In the genomic region with DNA sequence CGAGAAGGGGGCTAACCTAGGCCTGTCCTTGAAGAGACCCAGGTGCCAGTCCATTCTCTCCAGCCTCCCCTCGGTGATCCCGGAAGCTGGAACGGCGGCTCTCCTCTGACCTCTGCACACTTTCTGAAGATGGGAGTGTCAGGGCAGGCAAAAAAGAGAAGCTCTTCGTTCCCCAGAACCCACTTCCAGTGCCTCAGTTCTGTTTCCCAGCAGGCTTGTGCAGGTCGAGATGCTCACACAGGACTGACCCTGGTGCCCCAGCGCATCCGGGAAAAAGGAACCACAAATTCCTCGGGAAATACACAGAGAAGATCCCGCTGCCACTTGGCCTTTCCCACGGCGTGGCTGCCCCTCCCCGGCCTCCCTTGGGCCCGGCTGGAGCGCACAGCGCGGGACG, we compare ENCODE assay signal across 8 cellular contexts. TPM values are rescaled to one million over a fixed set of nuclear protein-coding genes. Genes with fewer than 3 reads are reported as not detected.
A peak's percentile ranks its signal among the peaks of the same experiment; 100 is the strongest.
DNase-seq lines count a peak whose midpoint lies in the region; ATAC-seq lines count a peak whose summit lies in the region.

No MANE protein-coding gene starts in this region.

- intact Hi-C loops in activated T-helper 2 cell treated with anti-CD3 and anti-CD28 coated beads, Interferon-gamma antibody, Interleukin-2, Interleukin-4, amounts not matched to agents 10 μg/mL and 5 μg/mL and 100 μg/mL, durations not matched to agents 14 hours and 24 hours and 36 hours (cut with micrococcal nuclease): no loop called here

- ATAC-seq in stimulated activated naive B cell treated with anti-CD40 and anti-IgM and Interleukin-4, amounts not matched to agents 10 μg/mL and 1 μg/mL and 100 μg/mL, for 72 hours (replicated peaks): no peak
- no peak for ATAC-seq in HG02610 (IDR thresholded peaks at IDR 0.05; ENCODE audit: unreplicated experiment)

- DNase-seq in activated CD4-positive, alpha-beta T cell treated with anti-CD3 and anti-CD28 coated beads, Interleukin-2, amount 10 ng/mL, durations not matched to agents 7 days and 5 days: no peak
- DNase-seq in activated CD4-positive, alpha-beta T cell treated with anti-CD3 and anti-CD28 coated beads, Interleukin-2, amount 50 U/mL, for 4 hours: no peak
- DNase-seq in activated T-helper 2 cell treated with anti-CD3 and anti-CD28 coated beads, Interferon-gamma antibody, Interleukin-2, Interleukin-4, amounts not matched to agents 10 μg/mL and 5 μg/mL and 100 μg/mL, durations not matched to agents 14 hours and 24 hours and 36 hours (ENCODE audit: low spot score): no peak
- no peak for DNase-seq in stimulated activated naive B cell treated with anti-CD40 and anti-IgM and Interleukin-4, amounts not matched to agents 10 μg/mL and 1 μg/mL and 100 μg/mL, for 72 hours
- DNase-seq in activated CD4-positive, CD25-positive, alpha-beta regulatory T cell (lab: John Stamatoyannopoulos, UW): no peak
- DNase-seq in DMS153 treated with DMSO at 0.1 percent for 48 hours (lab: John Stamatoyannopoulos, UW; ENCODE audit: unreplicated experiment): no peak

- H3K9me3 Mint-ChIP-seq in activated CD4-positive, alpha-beta T cell treated with anti-CD3 and anti-CD28 coated beads, Interleukin-2, amount 10 ng/mL, durations not matched to agents 7 days and 5 days: no peaks in the 10 kb centered on the region
- H3K9me3 Mint-ChIP-seq in activated T-helper 2 cell treated with anti-CD3 and anti-CD28 coated beads, Interferon-gamma antibody, Interleukin-2, Interleukin-4, amounts not matched to agents 10 μg/mL and 5 μg/mL and 100 μg/mL, durations not matched to agents 14 hours and 24 hours and 36 hours: no peaks in the 10 kb centered on the region
- peaks cover 0 to 3% of the 10 kb centered on the region in 2 donors for H3K9me3 Mint-ChIP-seq in stimulated activated naive B cell treated with anti-CD40 and anti-IgM and Interleukin-4, amounts not matched to agents 10 μg/mL and 1 μg/mL and 100 μg/mL, for 72 hours

- POLR2A ChIA-PET in activated CD4-positive, alpha-beta T cell treated with anti-CD3 and anti-CD28 coated beads, Interleukin-2, amount 10 ng/mL, durations not matched to agents 7 days and 5 days (lab: Charles Lee): no interaction called here

- peaks cover 19% of the 10 kb centered on the region for H3K4me1 Mint-ChIP-seq in activated CD4-positive, alpha-beta T cell treated with anti-CD3 and anti-CD28 coated beads, Interleukin-2, amount 10 ng/mL, durations not matched to agents 7 days and 5 days
- peaks cover 13% of the 10 kb centered on the region for H3K4me1 Mint-ChIP-seq in activated T-helper 2 cell treated with anti-CD3 and anti-CD28 coated beads, Interferon-gamma antibody, Interleukin-2, Interleukin-4, amounts not matched to agents 10 μg/mL and 5 μg/mL and 100 μg/mL, durations not matched to agents 14 hours and 24 hours and 36 hours (ENCODE audit: low read depth)
- peaks cover 17 to 30% of the 10 kb centered on the region in 2 donors for H3K4me1 Mint-ChIP-seq in stimulated activated naive B cell treated with anti-CD40 and anti-IgM and Interleukin-4, amounts not matched to agents 10 μg/mL and 1 μg/mL and 100 μg/mL, for 72 hours

- peaks cover 8% of the 10 kb centered on the region for H3K27me3 Mint-ChIP-seq in activated CD4-positive, alpha-beta T cell treated with anti-CD3 and anti-CD28 coated beads, Interleukin-2, amount 10 ng/mL, durations not matched to agents 7 days and 5 days
- no peaks in the 10 kb centered on the region for H3K27me3 Mint-ChIP-seq in activated T-helper 2 cell treated with anti-CD3 and anti-CD28 coated beads, Interferon-gamma antibody, Interleukin-2, Interleukin-4, amounts not matched to agents 10 μg/mL and 5 μg/mL and 100 μg/mL, durations not matched to agents 14 hours and 24 hours and 36 hours (ENCODE audit: low read depth)
- H3K27me3 Mint-ChIP-seq in stimulated activated naive B cell treated with anti-CD40 and anti-IgM and Interleukin-4, amounts not matched to agents 10 μg/mL and 1 μg/mL and 100 μg/mL, for 72 hours: no peaks in the 10 kb centered on the region

- peak overlapping the region; percentile 73 for H3K4me3 Mint-ChIP-seq in activated CD4-positive, alpha-beta T cell treated with anti-CD3 and anti-CD28 coated beads, Interleukin-2, amount 10 ng/mL, durations not matched to agents 7 days and 5 days
- peak overlapping the region; percentile 79 for H3K4me3 Mint-ChIP-seq in activated T-helper 2 cell treated with anti-CD3 and anti-CD28 coated beads, Interferon-gamma antibody, Interleukin-2, Interleukin-4, amounts not matched to agents 10 μg/mL and 5 μg/mL and 100 μg/mL, durations not matched to agents 14 hours and 24 hours and 36 hours (ENCODE audit: low read depth)
- H3K4me3 Mint-ChIP-seq in stimulated activated naive B cell treated with anti-CD40 and anti-IgM and Interleukin-4, amounts not matched to agents 10 μg/mL and 1 μg/mL and 100 μg/mL, for 72 hours: peak overlapping the region; percentile 81 to 86

- CTCF ChIA-PET in activated CD4-positive, alpha-beta T cell treated with anti-CD3 and anti-CD28 coated beads, Interleukin-2, amount 10 ng/mL, durations not matched to agents 7 days and 5 days (lab: Charles Lee): interaction anchor here (2.1 to 4.6 kb wide), 2 partner anchors 13 to 18 kb away, joined by 7 to 32 read pairs; a partner anchor contains a TSS

- peak overlapping the region; percentile 56 for H3K4me3 ChIP-seq in iPS-11a (ENCODE audit: low read depth, low read length)

- H3K27ac Mint-ChIP-seq in activated CD4-positive, alpha-beta T cell treated with anti-CD3 and anti-CD28 coated beads, Interleukin-2, amount 10 ng/mL, durations not matched to agents 7 days and 5 days: peak overlapping the region; percentile 72
- no peak overlapping the region for H3K27ac Mint-ChIP-seq in activated T-helper 2 cell treated with anti-CD3 and anti-CD28 coated beads, Interferon-gamma antibody, Interleukin-2, Interleukin-4, amounts not matched to agents 10 μg/mL and 5 μg/mL and 100 μg/mL, durations not matched to agents 14 hours and 24 hours and 36 hours
- H3K27ac Mint-ChIP-seq in stimulated activated naive B cell treated with anti-CD40 and anti-IgM and Interleukin-4, amounts not matched to agents 10 μg/mL and 1 μg/mL and 100 μg/mL, for 72 hours: no peak overlapping the region

- H3K36me3 Mint-ChIP-seq in activated CD4-positive, alpha-beta T cell treated with anti-CD3 and anti-CD28 coated beads, Interleukin-2, amount 10 ng/mL, durations not matched to agents 7 days and 5 days (ENCODE audit: low read depth): no peaks in the 10 kb centered on the region
- peaks cover 8% of the 10 kb centered on the region for H3K36me3 Mint-ChIP-seq in activated T-helper 2 cell treated with anti-CD3 and anti-CD28 coated beads, Interferon-gamma antibody, Interleukin-2, Interleukin-4, amounts not matched to agents 10 μg/mL and 5 μg/mL and 100 μg/mL, durations not matched to agents 14 hours and 24 hours and 36 hours (ENCODE audit: low read depth)
- H3K36me3 Mint-ChIP-seq in stimulated activated naive B cell treated with anti-CD40 and anti-IgM and Interleukin-4, amounts not matched to agents 10 μg/mL and 1 μg/mL and 100 μg/mL, for 72 hours: peaks cover 11 to 17% of the 10 kb centered on the region in 2 donors

RNA-seq across cellular contexts. Expression of a gene that starts 0.7 kb away (rescaled TPM):
- total RNA-seq in activated CD4-positive, alpha-beta T cell treated with anti-CD3 and anti-CD28 coated beads, Interleukin-2, amount 10 ng/mL, durations not matched to agents 7 days and 5 days: 10 to 100 TPM; 88.2 to 89.2 TPM
- 72.6 and 72.9 TPM in 2 replicates for total RNA-seq in activated T-helper 2 cell treated with anti-CD3 and anti-CD28 coated beads, Interferon-gamma antibody, Interleukin-2, Interleukin-4, amounts not matched to agents 10 μg/mL and 5 μg/mL and 100 μg/mL, durations not matched to agents 14 hours and 24 hours and 36 hours

RNA-seq across cellular contexts. Expression of a gene that starts 12.5 kb away (rescaled TPM):
- total RNA-seq in activated CD4-positive, alpha-beta T cell treated with anti-CD3 and anti-CD28 coated beads, Interleukin-2, amount 10 ng/mL, durations not matched to agents 7 days and 5 days: 10 to 100 TPM; 71.1 to 75.2 TPM
- 136 and 142 TPM in 2 replicates for total RNA-seq in activated T-helper 2 cell treated with anti-CD3 and anti-CD28 coated beads, Interferon-gamma antibody, Interleukin-2, Interleukin-4, amounts not matched to agents 10 μg/mL and 5 μg/mL and 100 μg/mL, durations not matched to agents 14 hours and 24 hours and 36 hours
